17 cellular contexts compared by ENCODE assay signal in genomic region chr18:61019902-61020301, GRCh38.
"Had no signal": no experiment of that assay in that cellular context is flagged by ENCODE, and none has a peak within 500 bp of the region (broad histone marks: within the 10 kb centered on the region; RNA-seq: fewer than 3 reads in every experiment).

No MANE protein-coding gene starts in this region.

- H3K9me3 ChIP-seq: Peyer's patch, SJCRH30 had no signal

- H3K36me3 ChIP-seq: Peyer's patch, SJCRH30 had no signal

- H3K27ac ChIP-seq: PC-9, Peyer's patch, SJCRH30, SK-N-MC had no signal

- H3K4me2 ChIP-seq: PC-9 had no signal

- H3K27me3 ChIP-seq: Peyer's patch, SJCRH30 had no signal

- H2AFZ ChIP-seq: PC-9 had no signal

- H3K4me3 ChIP-seq: PC-9, Peyer's patch, SJCRH30, SK-N-MC had no signal

- DNase-seq: KBM-7; NCI-H1092; NCI-H1105 treated with DMSO at 0.1 percent for 48 hours; NCI-H1417 treated with DMSO at 0.1 percent for 48 hours; NCI-H1694 treated with DMSO at 0.1 percent for 48 hours; NCI-H1930; NCI-H2081; NCI-H2107; NCI-H526; NK-92 treated with Interleukin-12 subunit alpha and Interleukin-12 subunit beta, amount 100 ng/mL, for 24 hours; OCI-M1; PC-9; Peyer's patch; SHP77 treated with DMSO at 0.1 percent for 48 hours; SJCRH30; T-helper 1 cell had no signal

- H3K4me1 ChIP-seq: Peyer's patch, SJCRH30 had no signal
